In genomic region chr5:40376566-40376965, GRCh38 we compare ENCODE assay signal across 15 cellular contexts.
DNase-seq lines count a peak whose midpoint lies in the region; ATAC-seq, FAIRE-seq and TF ChIP-seq lines count a peak whose summit lies in the region.
"Had no signal": no experiment of that assay in that cellular context is flagged by ENCODE, and none has a peak within 500 bp of the region (broad histone marks: within the 10 kb centered on the region; RNA-seq: fewer than 3 reads in every experiment).

No MANE protein-coding gene starts in this region.

- TF ChIP-seq POLR2A in GM12891 (IDR thresholded peaks at IDR 0.05; ENCODE audit: low read depth, low read length) (no peak), thyroid gland (IDR thresholded peaks at IDR 0.05) (no peak)

- no peak for TF ChIP-seq CTCF in thyroid gland (IDR thresholded peaks at IDR 0.05)

- no peak overlapping the region for H3K4me3 ChIP-seq in thyroid gland (replicated peaks in 1 of 3)
- H3K4me3 ChIP-seq: cardiac muscle cell, esophagus muscularis mucosa, suprapubic skin had no signal

- no peaks in the 10 kb centered on the region for H3K4me1 ChIP-seq in thyroid gland
- H3K4me1 ChIP-seq: esophagus muscularis mucosa, suprapubic skin had no signal

- no peak for FAIRE-seq in GM12891 (lab: Jason Lieb, UNC)

- WGBS in thyroid gland, 2 donors: 92 to 94% methylated on average over 1 of the region's 1 CpG

- in situ Hi-C loops in G401 (cut with HindIII; ENCODE audit: low sequenced_read_pairs): no loop called here

- intact Hi-C loops in thyroid gland (cut with DNase I): no loop called here

- H3K27ac ChIP-seq in thyroid gland: no peak overlapping the region
- H3K27ac ChIP-seq: cardiac muscle cell, esophagus muscularis mucosa, suprapubic skin had no signal

- ATAC-seq in GM19467 (IDR thresholded peaks at IDR 0.05; ENCODE audit: unreplicated experiment): peak; percentile 55
- ATAC-seq in HG02943 (IDR thresholded peaks at IDR 0.05; ENCODE audit: low read depth, unreplicated experiment): peak; percentile 45
- peak; percentile 59 for ATAC-seq in HG03575 (IDR thresholded peaks at IDR 0.05; ENCODE audit: extremely low read depth, insufficient number of reproducible peaks, low FRiP score, unreplicated experiment)
- ATAC-seq: activated CD4-positive, alpha-beta T cell treated with anti-CD3 and anti-CD28 coated beads for 36 hours had no signal

- H3K27me3 ChIP-seq in thyroid gland: no peaks in the 10 kb centered on the region
- H3K27me3 ChIP-seq: cardiac muscle cell, esophagus muscularis mucosa, suprapubic skin had no signal

- H3K9me3 ChIP-seq in thyroid gland: no peaks in the 10 kb centered on the region
- H3K9me3 ChIP-seq: esophagus muscularis mucosa, SK-N-SH, suprapubic skin had no signal

- DNase-seq in GM12891 (ENCODE audit: insufficient read length, low spot score) (no peak), G401 (ENCODE audit: low spot score) (no peak), middle frontal gyrus (ENCODE audit: extremely low spot score, low spot score) (no peak), mucosa of gallbladder (ENCODE audit: low spot score) (no peak), thyroid gland (no peak)
- DNase-seq: ACHN; activated CD4-positive, alpha-beta T cell treated with anti-CD3 and anti-CD28 coated beads for 36 hours; activated gamma-delta T cell; SK-N-SH had no signal

- H3K36me3 ChIP-seq in thyroid gland: no peaks in the 10 kb centered on the region
- H3K36me3 ChIP-seq: cardiac muscle cell, esophagus muscularis mucosa, suprapubic skin had no signal

TF ChIP-seq in GM12891, 5 proteins besides CTCF, POLR2A, EP300 and RAD21:
- TF ChIP-seq SPI1 (IDR thresholded peaks at IDR 0.05; ENCODE audit: low read depth, low read length) (peak; percentile 93), POU2F2 (IDR thresholded peaks at IDR 0.05; ENCODE audit: low read depth, low read length) (no peak)
TF ChIP-seq in GM12891: peak in this region for 1.
